Comparison of ENCODE assay signal across 15 cellular contexts in the genomic region with DNA sequence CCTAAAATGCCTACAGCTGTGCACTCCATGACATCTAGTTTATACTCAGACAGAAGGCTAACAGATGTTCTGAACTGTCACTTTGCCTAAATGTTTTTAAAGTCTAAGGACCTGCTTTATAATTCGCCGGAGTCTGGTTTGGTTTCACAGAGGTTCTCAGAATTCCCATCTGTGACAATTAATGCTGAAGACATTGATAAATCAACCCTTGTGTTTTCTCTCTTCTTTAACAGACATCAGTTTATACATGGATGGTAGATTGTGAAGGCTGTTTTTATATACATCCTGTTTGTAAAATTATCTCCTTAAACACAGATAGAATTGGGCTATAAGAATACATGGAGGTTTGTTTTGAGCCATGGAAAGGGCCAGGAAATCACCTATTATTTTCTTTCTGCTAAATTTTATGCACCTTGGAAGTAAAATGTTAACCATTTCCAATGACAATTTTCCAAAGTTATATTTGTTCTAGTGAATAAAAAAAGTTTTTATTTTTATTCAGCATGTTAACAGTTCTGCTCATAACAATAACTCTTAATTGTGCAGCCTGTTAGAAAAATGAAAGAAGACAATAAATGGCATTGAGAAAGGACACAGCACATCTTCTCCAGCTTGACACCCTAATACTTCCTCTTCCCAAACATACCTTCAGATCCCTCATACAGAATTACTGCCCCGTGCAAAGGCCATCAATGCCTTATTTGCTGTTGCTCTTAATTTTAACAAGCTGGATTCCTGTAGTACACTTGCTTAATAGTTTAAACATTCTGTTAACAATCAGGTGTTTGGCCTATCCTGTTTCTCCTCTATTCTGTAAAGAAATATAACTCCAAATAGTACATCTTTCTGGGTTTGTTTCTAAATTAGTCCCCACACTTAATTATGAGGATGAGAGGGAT.
DNase-seq lines count a peak whose midpoint lies in the region; ATAC-seq and TF ChIP-seq lines count a peak whose summit lies in the region.
"Had no signal": no experiment of that assay in that cellular context is flagged by ENCODE, and none has a peak within 500 bp of the region (broad histone marks: within the 10 kb centered on the region; RNA-seq: fewer than 3 reads in every experiment).

No MANE protein-coding gene starts in this region.

- no peak for ATAC-seq in HG03196 (IDR thresholded peaks at IDR 0.05; ENCODE audit: unreplicated experiment)
- ATAC-seq: K562, PC-3 had no signal

- no peaks in the 10 kb centered on the region for H3K9me3 ChIP-seq in OCI-LY1 (ENCODE audit: low read length)

- H3K4me2 ChIP-seq in OCI-LY1 (ENCODE audit: low read length), result no peak overlapping the region

- no peaks in the 10 kb centered on the region; the same call in 1 of the 2 replicates for H3K36me3 ChIP-seq in OCI-LY1 (ENCODE audit: insufficient read depth, low read length)

- peaks cover 70% of the 10 kb centered on the region for H3K4me1 ChIP-seq in OCI-LY1 (ENCODE audit: insufficient read depth, low read length, severe bottlenecking)

- H3K9ac ChIP-seq in OCI-LY1 (ENCODE audit: low read length), result no peak overlapping the region

- H3K4me3 ChIP-seq in OCI-LY1 (ENCODE audit: low read depth, low read length, poor library complexity, severe bottlenecking), result no peak overlapping the region
- H3K4me3 ChIP-seq: K562 had no signal

- no peaks in the 10 kb centered on the region for H3K79me2 ChIP-seq in OCI-LY1 (ENCODE audit: insufficient read depth, low read length)

- no peaks in the 10 kb centered on the region for H3K27me3 ChIP-seq in OCI-LY1 (ENCODE audit: insufficient read depth, low read length)

- no peak for TF ChIP-seq CTCF in GM10266 (IDR thresholded peaks at IDR 0.05; ENCODE audit: control insufficient read depth, insufficient read depth, low read depth, missing control alignments)
- TF ChIP-seq CTCF in OCI-LY1 (IDR thresholded peaks at IDR 0.05; ENCODE audit: low read length), result no peak

- H2AFZ ChIP-seq in OCI-LY1 (ENCODE audit: low read length), result no peak overlapping the region

- H3K27ac ChIP-seq in OCI-LY1 (ENCODE audit: low read depth, low read length, poor library complexity, severe bottlenecking), result peak overlapping the region; percentile 13
- H3K27ac ChIP-seq in substantia nigra (ENCODE audit: low read depth, low read length, poor library complexity, severe bottlenecking), result peak overlapping the region; percentile 75
- H3K27ac ChIP-seq: C4-2B had no signal

- H4K20me1 ChIP-seq in OCI-LY1 (ENCODE audit: insufficient read depth, low read length), result no peaks in the 10 kb centered on the region

- H3K9me2 ChIP-seq in OCI-LY1 (ENCODE audit: low read depth, low read length), result no peaks in the 10 kb centered on the region

- DNase-seq in GM10266 (ENCODE audit: extremely low spot score) (peak; percentile 14), globus pallidus (ENCODE audit: low spot score) (peak; percentile 61), substantia nigra (lab: John Stamatoyannopoulos, UW) (no peak), activated T-cell treated with anti-CD3 and anti-CD28 coated beads for 4 hours (no peak)
- DNase-seq in activated CD4-positive, alpha-beta T cell treated with anti-CD3 and anti-CD28 coated beads for 4 hours, result no peak
- DNase-seq: DMS79 treated with DMSO at 0.1 percent for 48 hours, NCI-H1105, NCI-H345, PC-3, RPMI8226, SHP77 treated with DMSO at 0.1 percent for 48 hours had no signal

- H3F3A ChIP-seq in OCI-LY1 (ENCODE audit: insufficient read depth, low read length), result no peaks in the 10 kb centered on the region

Comparison
In these comparisons a context has a peak if more than half of its experiments do, and no peak if none do; other contexts are left out.
1. DNase-seq: peak in GM10266 (single experiment) and globus pallidus (single experiment); none in substantia nigra (0 of 49), activated T-cell treated with anti-CD3 and anti-CD28 coated beads for 4 hours (single experiment) and activated CD4-positive, alpha-beta T cell treated with anti-CD3 and anti-CD28 coated beads for 4 hours (0 of 2).